ENCODE assay signal across 9 cellular contexts in genomic region chr1:175757381-175758015, GRCh38. TPM values are rescaled to one million over a fixed set of nuclear protein-coding genes. Genes with fewer than 3 reads are reported as not detected.
DNase-seq lines count a peak whose midpoint lies in the region; TF ChIP-seq lines count a peak whose summit lies in the region.
"Had no signal": no experiment of that assay in that cellular context is flagged by ENCODE, and none has a peak within 500 bp of the region (broad histone marks: within the 10 kb centered on the region; RNA-seq: fewer than 3 reads in every experiment).

No MANE protein-coding gene starts in this region.

- peak; percentile 34 for DNase-seq in NCI-H510A treated with DMSO at 0.1 percent for 48 hours (lab: John Stamatoyannopoulos, UW)
- no peak for DNase-seq in NCI-H510A (lab: John Stamatoyannopoulos, UW)
- DNase-seq in H7: peak; percentile 86
- DNase-seq in activated naive CD4-positive, alpha-beta T cell treated with anti-CD3 and anti-CD28 coated beads for 36 hours: peak; percentile 36
- DNase-seq in iPS-NIHi7 (ENCODE audit: extremely low spot score): peak; percentile 90
- DNase-seq in type B pancreatic cell (ENCODE audit: extremely low spot score, unreplicated experiment): no peak
- DNase-seq in NCI-H774 (lab: John Stamatoyannopoulos, UW): no peak

- intact Hi-C loops in activated naive CD4-positive, alpha-beta T cell treated with anti-CD3 and anti-CD28 coated beads for 36 hours (cut with micrococcal nuclease): loop anchor here (10.0 kb wide), 1 partner anchor 273 kb away; no protein-coding TSS in a partner anchor

- H3F3A ChIP-seq in Loucy (ENCODE audit: low read depth): no peaks in the 10 kb centered on the region

- H3K4me1 Mint-ChIP-seq in activated naive CD4-positive, alpha-beta T cell treated with anti-CD3 and anti-CD28 coated beads for 36 hours (ENCODE audit: low read depth): no peaks in the 10 kb centered on the region
- H3K4me1 Mint-ChIP-seq in type B pancreatic cell (ENCODE audit: unreplicated experiment): no peaks in the 10 kb centered on the region

- H3K9me3 Mint-ChIP-seq in activated naive CD4-positive, alpha-beta T cell treated with anti-CD3 and anti-CD28 coated beads for 36 hours: no peaks in the 10 kb centered on the region
- no peaks in the 10 kb centered on the region for H3K9me3 Mint-ChIP-seq in type B pancreatic cell

- no peaks in the 10 kb centered on the region for H3K36me3 Mint-ChIP-seq in activated naive CD4-positive, alpha-beta T cell treated with anti-CD3 and anti-CD28 coated beads for 36 hours (ENCODE audit: low read depth)
- H3K36me3 Mint-ChIP-seq in type B pancreatic cell: no peaks in the 10 kb centered on the region

- peak; percentile 86 for TF ChIP-seq CTCF in Loucy (conservative IDR thresholded peaks at IDR 0.05; ENCODE audit: low read length)
- TF ChIP-seq CTCF in type B pancreatic cell (conservative IDR thresholded peaks at IDR 0.05): peak; percentile 91

- CTCF ChIA-PET in activated naive CD4-positive, alpha-beta T cell treated with anti-CD3 and anti-CD28 coated beads for 36 hours (lab: Charles Lee): interaction anchor here (0.6 to 1.9 kb wide), 5 partner anchors 10 to 632 kb away, joined by 4 to 10 read pairs (median 5); no protein-coding TSS in a partner anchor

- no peaks in the 10 kb centered on the region for H3K9me2 ChIP-seq in Loucy (replicated peaks; ENCODE audit: low read depth, low read length)

- no peak overlapping the region for H3K9ac ChIP-seq in Loucy (ENCODE audit: low read depth, low read length, poor library complexity, severe bottlenecking)
- H3K9ac ChIP-seq: BLaER1 treated with 17β-estradiol and CSF1 and Interleukin-3, amounts not matched to agents 10 nM and 100 nM had no signal

- H3K4me3 ChIP-seq in H7 (ENCODE audit: insufficient read depth, low read depth, low read length) (no peak overlapping the region), Loucy (ENCODE audit: low read length, poor library complexity, severe bottlenecking) (no peak overlapping the region)
- H3K4me3 ChIP-seq: BLaER1 treated with 17β-estradiol and CSF1 and Interleukin-3, amounts not matched to agents 10 nM and 100 nM had no signal

- H2AFZ ChIP-seq in Loucy (ENCODE audit: low read length): peak overlapping the region; percentile 58; the same call in 1 of the 2 replicates

- no peaks in the 10 kb centered on the region for H3K79me2 ChIP-seq in Loucy (ENCODE audit: insufficient read depth, low read length)

- H3K4me1 ChIP-seq in Loucy (ENCODE audit: insufficient read depth, low read length, poor library complexity, severe bottlenecking): no peaks in the 10 kb centered on the region
- H3K4me1 ChIP-seq: BLaER1 treated with 17β-estradiol and CSF1 and Interleukin-3, amounts not matched to agents 10 nM and 100 nM had no signal

- H3K4me2 ChIP-seq in Loucy (ENCODE audit: low read depth, low read length, poor library complexity, severe bottlenecking): no peak overlapping the region
- H3K4me2 ChIP-seq: BLaER1 treated with 17β-estradiol and CSF1 and Interleukin-3, amounts not matched to agents 10 nM and 100 nM had no signal

- H3K27me3 Mint-ChIP-seq in activated naive CD4-positive, alpha-beta T cell treated with anti-CD3 and anti-CD28 coated beads for 36 hours (ENCODE audit: low read depth): peaks cover 7% of the 10 kb centered on the region
- H3K27me3 Mint-ChIP-seq in type B pancreatic cell: peaks cover 25% of the 10 kb centered on the region

- H3K27ac Mint-ChIP-seq in activated naive CD4-positive, alpha-beta T cell treated with anti-CD3 and anti-CD28 coated beads for 36 hours: no peak overlapping the region
- no peak overlapping the region for H3K27ac Mint-ChIP-seq in type B pancreatic cell

- H3K36me3 ChIP-seq in H7 (replicated peaks; ENCODE audit: control insufficient read depth, insufficient read depth, low read length): no peaks in the 10 kb centered on the region
- no peaks in the 10 kb centered on the region for H3K36me3 ChIP-seq in Loucy (ENCODE audit: insufficient read depth, low read length)
- H3K36me3 ChIP-seq: BLaER1 treated with 17β-estradiol and CSF1 and Interleukin-3, amounts not matched to agents 10 nM and 100 nM had no signal

- H3K9me3 ChIP-seq in Loucy (ENCODE audit: insufficient read depth, low read depth, low read length): no peaks in the 10 kb centered on the region
- H3K9me3 ChIP-seq: BLaER1 treated with 17β-estradiol and CSF1 and Interleukin-3, amounts not matched to agents 10 nM and 100 nM had no signal

- no peaks in the 10 kb centered on the region for H4K20me1 ChIP-seq in Loucy (ENCODE audit: insufficient read depth, low read length, poor library complexity, severe bottlenecking)
- H4K20me1 ChIP-seq: BLaER1 treated with 17β-estradiol and CSF1 and Interleukin-3, amounts not matched to agents 10 nM and 100 nM had no signal

- no peaks in the 10 kb centered on the region; the same call in 1 of the 2 replicates for H3K27me3 ChIP-seq in H7 (ENCODE audit: control insufficient read depth, insufficient read depth, low read length)
- H3K27me3 ChIP-seq in Loucy (ENCODE audit: insufficient read depth, low read length, poor library complexity, severe bottlenecking): no peaks in the 10 kb centered on the region

- no peak overlapping the region for H3K4me3 Mint-ChIP-seq in activated naive CD4-positive, alpha-beta T cell treated with anti-CD3 and anti-CD28 coated beads for 36 hours
- H3K4me3 Mint-ChIP-seq in type B pancreatic cell: no peak overlapping the region

RNA-seq across cellular contexts. Expression of gene TNR, which starts 14.1 kb away (rescaled TPM):
- total RNA-seq in H7 (2014; rRNA removed; shearing (Covaris generic)): not detected in 2 replicates
- total RNA-seq in activated naive CD4-positive, alpha-beta T cell treated with anti-CD3 and anti-CD28 coated beads for 36 hours: not detected
- total RNA-seq in type B pancreatic cell (ENCODE audit: low replicate concordance): 1.4 and 1.6 TPM in 2 replicates

Comparison
In these comparisons a context has a peak if more than half of its experiments do, and no peak if none do; other contexts are left out.
1. DNase-seq: peak in NCI-H510A treated with DMSO at 0.1 percent for 48 hours (single experiment), H7 (single experiment), activated naive CD4-positive, alpha-beta T cell treated with anti-CD3 and anti-CD28 coated beads for 36 hours (single experiment) and iPS-NIHi7 (single experiment); none in NCI-H510A (single experiment), type B pancreatic cell (single experiment) and NCI-H774 (single experiment).